In genomic region chr10:113711142-113711541, GRCh38 we compare ENCODE assay signal across 33 cellular contexts. TPM values are rescaled to one million over a fixed set of nuclear protein-coding genes. Genes with fewer than 3 reads are reported as not detected.
DNase-seq lines count a peak whose midpoint lies in the region; ATAC-seq and TF ChIP-seq lines count a peak whose summit lies in the region.
"Had no signal": no experiment of that assay in that cellular context is flagged by ENCODE, and none has a peak within 500 bp of the region (broad histone marks: within the 10 kb centered on the region; RNA-seq: fewer than 3 reads in every experiment).

No MANE protein-coding gene starts in this region.

- CTCF ChIA-PET in activated naive CD4-positive, alpha-beta T cell treated with anti-CD3 and anti-CD28 coated beads, Interleukin-2, amount 10 ng/mL, durations not matched to agents 7 days and 5 days (lab: Charles Lee): no interaction called here

- peak overlapping the region; percentile 47 for H3K27ac ChIP-seq in suprapubic skin
- H3K27ac ChIP-seq: neutrophil, RWPE1, tibial nerve had no signal

- no peak overlapping the region for H3K4me3 ChIP-seq in suprapubic skin
- H3K4me3 ChIP-seq: tibial nerve had no signal

- peaks cover 33% of the 10 kb centered on the region for H3K4me1 Mint-ChIP-seq in activated naive CD4-positive, alpha-beta T cell treated with anti-CD3 and anti-CD28 coated beads, Interleukin-2, amount 10 ng/mL, durations not matched to agents 7 days and 5 days
- H3K4me1 Mint-ChIP-seq in neural crest cell: peaks cover 41% of the 10 kb centered on the region

- peaks cover 6% of the 10 kb centered on the region for H3K4me1 ChIP-seq in suprapubic skin

- H3K27me3 Mint-ChIP-seq in activated naive CD4-positive, alpha-beta T cell treated with anti-CD3 and anti-CD28 coated beads, Interleukin-2, amount 10 ng/mL, durations not matched to agents 7 days and 5 days: no peaks in the 10 kb centered on the region
- H3K27me3 Mint-ChIP-seq in neural crest cell (ENCODE audit: low read depth): no peaks in the 10 kb centered on the region
- H3K27me3 Mint-ChIP-seq: activated CD4-positive, alpha-beta T cell treated with anti-CD3 and anti-CD28 coated beads for 36 hours; CD4-positive, alpha-beta memory T cell; stimulated activated naive CD8-positive, alpha-beta T cell treated with anti-CD3 and anti-CD28 coated beads, Interleukin-15, amount 100 ng/mL, for 72 hours had no signal

- TF ChIP-seq CTCF in neural crest cell (conservative IDR thresholded peaks at IDR 0.05): no peak
- no peak for TF ChIP-seq CTCF in suprapubic skin (IDR thresholded peaks at IDR 0.05)

- no peaks in the 10 kb centered on the region for H3K9me3 ChIP-seq in suprapubic skin
- H3K9me3 ChIP-seq: neutrophil, tibial nerve had no signal

- no peaks in the 10 kb centered on the region for H3K9me3 Mint-ChIP-seq in activated naive CD4-positive, alpha-beta T cell treated with anti-CD3 and anti-CD28 coated beads, Interleukin-2, amount 10 ng/mL, durations not matched to agents 7 days and 5 days
- H3K9me3 Mint-ChIP-seq in neural crest cell: peaks cover 2% of the 10 kb centered on the region
- H3K9me3 Mint-ChIP-seq: CD4-positive, alpha-beta memory T cell had no signal

- H3K36me3 Mint-ChIP-seq in activated naive CD4-positive, alpha-beta T cell treated with anti-CD3 and anti-CD28 coated beads, Interleukin-2, amount 10 ng/mL, durations not matched to agents 7 days and 5 days: peaks cover 29% of the 10 kb centered on the region
- peaks cover 3% of the 10 kb centered on the region for H3K36me3 Mint-ChIP-seq in neural crest cell (ENCODE audit: low read depth)

- no peak for TF ChIP-seq EP300 in suprapubic skin (IDR thresholded peaks at IDR 0.05)

- no peaks in the 10 kb centered on the region for H3K27me3 ChIP-seq in suprapubic skin
- H3K27me3 ChIP-seq: dorsolateral prefrontal cortex, neutrophil, tibial nerve had no signal

- H3K4me3 Mint-ChIP-seq in activated naive CD4-positive, alpha-beta T cell treated with anti-CD3 and anti-CD28 coated beads, Interleukin-2, amount 10 ng/mL, durations not matched to agents 7 days and 5 days: no peak overlapping the region
- H3K4me3 Mint-ChIP-seq in neural crest cell: no peak overlapping the region
- H3K4me3 Mint-ChIP-seq: activated CD4-positive, alpha-beta T cell treated with anti-CD3 and anti-CD28 coated beads for 36 hours; activated CD8-positive, alpha-beta T cell treated with anti-CD3 and anti-CD28 coated beads, Interleukin-2, amount 10 ng/mL, durations not matched to agents 7 days and 5 days; CD4-positive, alpha-beta memory T cell; stimulated activated naive CD8-positive, alpha-beta T cell treated with anti-CD3 and anti-CD28 coated beads, Interleukin-15, amount 100 ng/mL, for 72 hours had no signal

- ATAC-seq in HG02870 (IDR thresholded peaks at IDR 0.05; ENCODE audit: unreplicated experiment) (no peak), GM18502 (IDR thresholded peaks at IDR 0.05; ENCODE audit: poor library complexity, unreplicated experiment) (no peak)
- ATAC-seq: activated CD4-positive, alpha-beta T cell treated with anti-CD3 and anti-CD28 coated beads for 36 hours; activated CD8-positive, alpha-beta T cell treated with anti-CD3 and anti-CD28 coated beads, Interleukin-2, amount 10 ng/mL, durations not matched to agents 7 days and 5 days; SK-N-SH treated with all-trans-retinoic acid at 6 μM for 48 hours; stimulated activated naive CD8-positive, alpha-beta T cell treated with anti-CD3 and anti-CD28 coated beads, Interleukin-15, amount 100 ng/mL, for 72 hours had no signal

- 58% methylated on average over 2 of the region's 2 CpGs for WGBS in suprapubic skin

- no peak for DNase-seq in activated naive CD4-positive, alpha-beta T cell treated with anti-CD3 and anti-CD28 coated beads, Interleukin-2, amount 10 ng/mL, durations not matched to agents 7 days and 5 days
- DNase-seq in activated naive CD4-positive, alpha-beta T cell (lab: John Stamatoyannopoulos, UW): no peak
- DNase-seq in foreskin melanocyte: peak; percentile 61
- DNase-seq in neural crest cell (ENCODE audit: low read depth, low spot score): no peak
- no peak for DNase-seq in suprapubic skin (ENCODE audit: low spot score in 2 of 2)
- DNase-seq in activated gamma-delta T cell (lab: John Stamatoyannopoulos, UW): no peak
- DNase-seq: activated CD4-positive, alpha-beta T cell treated with anti-CD3 and anti-CD28 coated beads for 36 hours; activated CD8-positive, alpha-beta T cell treated with anti-CD3 and anti-CD28 coated beads, Interleukin-2, amount 10 ng/mL, durations not matched to agents 7 days and 5 days; AML-193; CD4-positive, alpha-beta memory T cell; DMS 273 treated with DMSO at 0.1 percent for 48 hours; dorsolateral prefrontal cortex; glutamatergic neuron; H7; NCI-H1092; NCI-H187 treated with DMSO at 0.1 percent for 48 hours; NCI-H446; stimulated activated naive CD8-positive, alpha-beta T cell treated with anti-CD3 and anti-CD28 coated beads, Interleukin-15, amount 100 ng/mL, for 72 hours had no signal

- peaks cover 4% of the 10 kb centered on the region for H3K36me3 ChIP-seq in suprapubic skin
- H3K36me3 ChIP-seq: neutrophil had no signal

- TF ChIP-seq POLR2A in suprapubic skin (IDR thresholded peaks at IDR 0.05): no peak

- peak overlapping the region; percentile 19 for H3K27ac Mint-ChIP-seq in activated naive CD4-positive, alpha-beta T cell treated with anti-CD3 and anti-CD28 coated beads, Interleukin-2, amount 10 ng/mL, durations not matched to agents 7 days and 5 days
- H3K27ac Mint-ChIP-seq in neural crest cell (ENCODE audit: unreplicated experiment): peak overlapping the region; percentile 81
- H3K27ac Mint-ChIP-seq: activated CD4-positive, alpha-beta T cell treated with anti-CD3 and anti-CD28 coated beads for 36 hours; activated CD8-positive, alpha-beta T cell treated with anti-CD3 and anti-CD28 coated beads, Interleukin-2, amount 10 ng/mL, durations not matched to agents 7 days and 5 days; stimulated activated naive CD8-positive, alpha-beta T cell treated with anti-CD3 and anti-CD28 coated beads, Interleukin-15, amount 100 ng/mL, for 72 hours had no signal

RNA-seq across cellular contexts. Expression of gene CASP7, which starts 31.4 kb away (rescaled TPM):
- total RNA-seq in neural crest cell (16.6 and 17.4 TPM in 2 replicates), suprapubic skin (10 to 100 TPM; 20.0 to 37.8 (median 29.6) TPM)

RNA-seq across cellular contexts. Expression of gene PLEKHS1, which starts 40.3 kb away (rescaled TPM):
- not detected in 2 replicates for total RNA-seq in neural crest cell
- under 1 TPM; 0.32 to 0.98 (median 0.44) TPM for total RNA-seq in suprapubic skin
- total RNA-seq: A172; activated CD8-positive, alpha-beta T cell treated with anti-CD3 and anti-CD28 coated beads, Interleukin-2, amount 10 ng/mL, durations not matched to agents 7 days and 5 days; astrocyte; cerebellum; endothelial cell of umbilical vein; fibroblast of lung; H7; HT-29; OCI-LY7; pulmonary artery endothelial cell; T-helper 2 cell treated with Interferon-gamma antibody and Interleukin-4, amounts not matched to agents 100 ng/mL and 5 ng/mL, for 36 hours; tibial nerve had no signal

RNA-seq across cellular contexts. Expression of gene NRAP, which starts 47.3 kb away (rescaled TPM):
- total RNA-seq in neural crest cell: not detected in 2 replicates
- under 1 TPM in 2 of 4 donors, not detected in 2; 0.08 to 0.31 TPM for total RNA-seq in suprapubic skin
- total RNA-seq: A172; activated CD4-positive, alpha-beta T cell treated with anti-CD3 and anti-CD28 coated beads for 36 hours; activated CD8-positive, alpha-beta T cell treated with anti-CD3 and anti-CD28 coated beads, Interleukin-2, amount 10 ng/mL, durations not matched to agents 7 days and 5 days; astrocyte; CD4-positive, alpha-beta memory T cell; endothelial cell of umbilical vein; fibroblast of lung; HT-29; OCI-LY7; pulmonary artery endothelial cell; T-helper 2 cell treated with Interferon-gamma antibody and Interleukin-4, amounts not matched to agents 100 ng/mL and 5 ng/mL, for 36 hours had no signal
